Comparison of ENCODE assay signal across 8 cellular contexts in genomic region chr3:122382888-122383666, GRCh38. TPM values are rescaled to one million over a fixed set of nuclear protein-coding genes. Genes with fewer than 3 reads are reported as not detected.
A peak's percentile ranks its signal among the peaks of the same experiment; 100 is the strongest.
DNase-seq lines count a peak whose midpoint lies in the region; ATAC-seq and TF ChIP-seq lines count a peak whose summit lies in the region.

Gene MIX23, minus strand, starts transcription at chr3:122383231. Its CDS starts 7 bp downstream, at chr3:122383224.

- H3K4me1 Mint-ChIP-seq in activated naive CD4-positive, alpha-beta T cell treated with anti-CD3 and anti-CD28 coated beads, Interleukin-2, amount 10 ng/mL, durations not matched to agents 7 days and 5 days = peaks cover 75% of the 10 kb centered on the region

- peaks cover 97% of the 10 kb centered on the region for H3K79me2 ChIP-seq in DOHH2 (ENCODE audit: control insufficient read depth, low read length)
- H3K79me2 ChIP-seq in SK-N-SH (ENCODE audit: insufficient read depth) = peaks cover 42% of the 10 kb centered on the region

- H3F3A ChIP-seq in DOHH2 (ENCODE audit: control insufficient read depth, insufficient read depth) = no peaks in the 10 kb centered on the region
- H3F3A ChIP-seq in SK-N-SH (replicated peaks; ENCODE audit: insufficient read depth) = peaks cover 6% of the 10 kb centered on the region

- H3K9ac ChIP-seq in SK-N-SH = peak within 1 kb of the TSS; percentile 78

- H3K4me3 Mint-ChIP-seq in activated naive CD4-positive, alpha-beta T cell treated with anti-CD3 and anti-CD28 coated beads, Interleukin-2, amount 10 ng/mL, durations not matched to agents 7 days and 5 days = peak within 1 kb of the TSS; percentile 93

- H3K27me3 ChIP-seq in DOHH2 (ENCODE audit: control insufficient read depth, low read length) (no peaks in the 10 kb centered on the region), SK-N-SH (ENCODE audit: insufficient read depth) (no peaks in the 10 kb centered on the region), gastroesophageal sphincter (no peaks in the 10 kb centered on the region), neutrophil (no peaks in the 10 kb centered on the region)

- H3K36me3 ChIP-seq in DOHH2 (ENCODE audit: control insufficient read depth, low read length) = peaks cover 61% of the 10 kb centered on the region
- H3K36me3 ChIP-seq in SK-N-SH (replicated peaks in 1 of 2; ENCODE audit: control insufficient read depth in 1 of 2, insufficient read depth in 2 of 2, low read length in 1 of 2) = peaks cover 0 to 2% of the 10 kb centered on the region in 2 experiments
- H3K36me3 ChIP-seq in gastroesophageal sphincter = peaks cover 0 to 8% of the 10 kb centered on the region in 2 donors
- H3K36me3 ChIP-seq in neutrophil = peaks cover 4% of the 10 kb centered on the region

- peak within 1 kb of the TSS; percentile 70 for H3K27ac ChIP-seq in DOHH2 (ENCODE audit: low read depth, low read length)
- peak within 1 kb of the TSS; percentile 61 to 94 for H3K27ac ChIP-seq in SK-N-SH (ENCODE audit: low read depth in 2 of 2, low read length in 1 of 2)
- peak within 1 kb of the TSS; percentile 87 to 94 (median 92) for H3K27ac ChIP-seq in gastroesophageal sphincter
- peak within 1 kb of the TSS; percentile 86 for H3K27ac ChIP-seq in neutrophil
- peak within 1 kb of the TSS; percentile 74 for H3K27ac ChIP-seq in substantia nigra (ENCODE audit: low read depth, low read length, poor library complexity, severe bottlenecking)

- peak within 1 kb of the TSS; percentile 98 for H2AFZ ChIP-seq in SK-N-SH (ENCODE audit: low read depth)

- H3K4me2 ChIP-seq in DOHH2 (ENCODE audit: low read length) (peak within 1 kb of the TSS; percentile 99), SK-N-SH (peak within 1 kb of the TSS; percentile 91)

- CTCF ChIA-PET in SK-N-SH (lab: Yijun Ruan, JAX) = interaction anchor here (0.8 to 2.4 kb wide), 3 partner anchors 10 to 296 kb away, joined by 3 to 10 read pairs (median 9); no protein-coding TSS in a partner anchor
- CTCF ChIA-PET in activated naive CD4-positive, alpha-beta T cell treated with anti-CD3 and anti-CD28 coated beads, Interleukin-2, amount 10 ng/mL, durations not matched to agents 7 days and 5 days (lab: Charles Lee) = interaction anchor here (1.0 to 1.1 kb wide), 2 partner anchors 11 to 76 kb away, joined by 3 read pairs; no protein-coding TSS in a partner anchor

- H3K9me3 Mint-ChIP-seq in activated naive CD4-positive, alpha-beta T cell treated with anti-CD3 and anti-CD28 coated beads, Interleukin-2, amount 10 ng/mL, durations not matched to agents 7 days and 5 days = no peaks in the 10 kb centered on the region

- TF ChIP-seq RAD21 in SK-N-SH (IDR thresholded peaks at IDR 0.05; ENCODE audit: low read length) = no peak

- under 1% methylated on average over 26 of the region's 31 CpGs for WGBS in SK-N-SH (ENCODE audit: low lambda C conversion rate)
- 1% methylated on average over 20 to 24 of the region's 31 CpGs for WGBS in gastroesophageal sphincter (ENCODE audit: low coverage in 1 of 2), 2 donors

- DNase-seq in HCEC 1CT (peak; percentile 83), NCI-H1092 (lab: John Stamatoyannopoulos, UW) (peak; percentile 85), SK-N-SH (peak; percentile 81), substantia nigra (lab: John Stamatoyannopoulos, UW) (peak; percentile 28 to 87 (median 74))
- peak; percentile 91 for DNase-seq in activated naive CD4-positive, alpha-beta T cell treated with anti-CD3 and anti-CD28 coated beads, Interleukin-2, amount 10 ng/mL, durations not matched to agents 7 days and 5 days

- H3K9me2 ChIP-seq in DOHH2 (replicated peaks; ENCODE audit: control insufficient read depth, low read length) = no peaks in the 10 kb centered on the region
- no peaks in the 10 kb centered on the region for H3K9me2 ChIP-seq in SK-N-SH

- POLR2A ChIA-PET in SK-N-SH (lab: Yijun Ruan, JAX) = interaction anchor here (1.5 to 2.8 kb wide), 3 partner anchors 10 to 132 kb away, joined by 6 to 21 read pairs (median 7); partner anchors contain the start of genes KPNA1 and WDR5B

- H3K36me3 Mint-ChIP-seq in activated naive CD4-positive, alpha-beta T cell treated with anti-CD3 and anti-CD28 coated beads, Interleukin-2, amount 10 ng/mL, durations not matched to agents 7 days and 5 days = peaks cover 15% of the 10 kb centered on the region

- no peaks in the 10 kb centered on the region for H3K9me3 ChIP-seq in DOHH2 (ENCODE audit: control insufficient read depth, insufficient read depth, low read length)
- H3K9me3 ChIP-seq in SK-N-SH = no peaks in the 10 kb centered on the region
- no peaks in the 10 kb centered on the region for H3K9me3 ChIP-seq in gastroesophageal sphincter
- no peaks in the 10 kb centered on the region for H3K9me3 ChIP-seq in neutrophil

- peak; percentile 14 to 28 for TF ChIP-seq POLR2A in gastroesophageal sphincter (IDR thresholded peaks at IDR 0.05)

- 0 out of 2 replicates have a peak, but pooled peaks cover 2% of the 10 kb centered on the region for H4K20me1 ChIP-seq in DOHH2 (ENCODE audit: control insufficient read depth, insufficient read depth, low read depth, low read length)
- no peaks in the 10 kb centered on the region for H4K20me1 ChIP-seq in SK-N-SH (ENCODE audit: insufficient read depth)

- TF ChIP-seq CTCF in DOHH2 (IDR thresholded peaks at IDR 0.05; ENCODE audit: low read depth, low read length, poor library complexity, severe bottlenecking) (no peak), SK-N-SH (IDR thresholded peaks at IDR 0.05) (no peak), gastroesophageal sphincter (IDR thresholded peaks at IDR 0.05) (no peak), neutrophil (IDR thresholded peaks at IDR 0.05) (peak; percentile 14)

- peak within 1 kb of the TSS; percentile 76 for H3K4me3 ChIP-seq in DOHH2 (ENCODE audit: low read length)
- H3K4me3 ChIP-seq in SK-N-SH (ENCODE audit: low read depth in 2 of 2, low read length in 1 of 2) = peak within 1 kb of the TSS; percentile 79 to 98
- H3K4me3 ChIP-seq in gastroesophageal sphincter = peak within 1 kb of the TSS; percentile 79 to 98
- H3K4me3 ChIP-seq in neutrophil (ENCODE audit: low read depth in 1 of 2, low read length in 1 of 2) = peak within 1 kb of the TSS; percentile 82

- peak within 1 kb of the TSS; percentile 96 for H3K27ac Mint-ChIP-seq in activated naive CD4-positive, alpha-beta T cell treated with anti-CD3 and anti-CD28 coated beads, Interleukin-2, amount 10 ng/mL, durations not matched to agents 7 days and 5 days

- H3K4me1 ChIP-seq in DOHH2 (ENCODE audit: control insufficient read depth, low read length) (peaks cover 62% of the 10 kb centered on the region), SK-N-SH (ENCODE audit: control insufficient read depth in 1 of 2, insufficient read depth in 2 of 2, low read depth in 1 of 2, low read length in 1 of 2) (peaks cover 8 to 9% of the 10 kb centered on the region in 2 experiments; a peak in 3 of 4 replicates), gastroesophageal sphincter (peaks cover 3 to 47% (median 10%) of the 10 kb centered on the region in 3 donors), neutrophil (ENCODE audit: control insufficient read depth in 1 of 2, insufficient read depth in 1 of 2, low read depth in 1 of 2, low read length in 1 of 2) (peaks cover 47 to 49% of the 10 kb centered on the region in 2 experiments)

- H3K27me3 Mint-ChIP-seq in activated naive CD4-positive, alpha-beta T cell treated with anti-CD3 and anti-CD28 coated beads, Interleukin-2, amount 10 ng/mL, durations not matched to agents 7 days and 5 days = no peaks in the 10 kb centered on the region

- ATAC-seq in gastroesophageal sphincter = peak; percentile 80

- TF ChIP-seq EP300 in SK-N-SH (IDR thresholded peaks at IDR 0.05; ENCODE audit: borderline replicate concordance in 1 of 2, low read depth in 1 of 2, low read length in 1 of 2) = no peak
- no peak for TF ChIP-seq EP300 in gastroesophageal sphincter (IDR thresholded peaks at IDR 0.05)

TF ChIP-seq in SK-N-SH, 30 proteins besides CTCF, POLR2A, EP300 and RAD21 (continues in another document):
- TF ChIP-seq ELF1 (IDR thresholded peaks at IDR 0.05) (no peak; the same call in 1 of the 2 replicates), FOXM1 (IDR thresholded peaks at IDR 0.05; ENCODE audit: low read depth) (no peak), MXI1 (IDR thresholded peaks at IDR 0.05; ENCODE audit: low read depth, low read length) (peak; percentile 98), NRF1 (IDR thresholded peaks at IDR 0.05; ENCODE audit: low read depth, low read length) (no peak), IRF3 (IDR thresholded peaks at IDR 0.05; ENCODE audit: low read depth, low read length) (no peak), RFX5 (IDR thresholded peaks at IDR 0.05; ENCODE audit: low read length) (no peak), RCOR1 (IDR thresholded peaks at IDR 0.05; ENCODE audit: low read length) (no peak), USF1 (IDR thresholded peaks at IDR 0.05; ENCODE audit: borderline replicate concordance, low read depth) (no peak), YY1 (IDR thresholded peaks at IDR 0.05; ENCODE audit: low read depth) (peak; percentile 98), RXRA (IDR thresholded peaks at IDR 0.05; ENCODE audit: borderline replicate concordance, low read depth) (no peak), MAX (IDR thresholded peaks at IDR 0.05; ENCODE audit: low read depth) (peak; percentile 89)

RNA-seq across cellular contexts. Expression of gene MIX23, which starts in this region (rescaled TPM):
- polyA plus RNA-seq in SK-N-SH (2012; rRNA removed) = 11.0 and 11.2 TPM in 2 replicates
- 12.8 and 24.8 TPM in 2 replicates for polyA plus RNA-seq in SK-N-SH (2012; cell fraction: cytosol; rRNA removed)
- polyA plus RNA-seq in SK-N-SH (2012; cell fraction: nucleus; rRNA removed) = 5.8 and 21.0 TPM in 2 replicates
- 10 to 100 TPM in 3 of 4 donors, 1 to 10 TPM in 1; 8.2 to 23.8 (median 16.1) TPM for total RNA-seq in gastroesophageal sphincter

Comparison
In these comparisons a context has a peak if more than half of its experiments do, and no peak if none do; other contexts are left out.
1. Peak in every context shown above with its lines: DNase-seq, ATAC-seq, H3K4me3 ChIP-seq and H3K27ac ChIP-seq.